In genomic region chr22:31083923-31084810, GRCh38 we compare ENCODE assay signal across 8 cellular contexts. TPM values are rescaled to one million over a fixed set of nuclear protein-coding genes. Genes with fewer than 3 reads are reported as not detected.
DNase-seq lines count a peak whose midpoint lies in the region; ATAC-seq and TF ChIP-seq lines count a peak whose summit lies in the region.

No MANE protein-coding gene starts in this region.

- peak; percentile 38 for DNase-seq in activated naive CD4-positive, alpha-beta T cell treated with anti-CD3 and anti-CD28 coated beads, Interleukin-2, amount 10 ng/mL, durations not matched to agents 7 days and 5 days
- DNase-seq in activated naive CD4-positive, alpha-beta T cell treated with Interleukin-2 at 50 U/mL for 16 hours, result no peak
- DNase-seq in T-helper 17 cell, result no peak
- DNase-seq in fibroblast of mammary gland (ENCODE audit: low read depth), result no peak
- peak in 1 of 2 donors; percentile 53 for DNase-seq in psoas muscle
- no peak for DNase-seq in NK-92 treated with Interleukin-12 subunit alpha and Interleukin-12 subunit beta, amount 100 ng/mL, for 24 hours (lab: John Stamatoyannopoulos, UW)
- DNase-seq in Kasumi-1 (lab: John Stamatoyannopoulos, UW), result no peak

- ATAC-seq in T-helper 17 cell (peak; percentile 0), psoas muscle (peak in 3 of 4 donors; percentile 2 to 16 (median 4)), GM18498 (IDR thresholded peaks at IDR 0.05; ENCODE audit: unreplicated experiment) (no peak)

- H3K36me3 ChIP-seq in psoas muscle (ENCODE audit: insufficient read depth in 1 of 2, low read depth in 1 of 2), result peaks cover 0 to 15% of the 10 kb centered on the region in 2 donors

- H3K27ac ChIP-seq in psoas muscle, result peak overlapping the region; percentile 94

- TF ChIP-seq CTCF in fibroblast of mammary gland (conservative IDR thresholded peaks at IDR 0.05; ENCODE audit: control insufficient read depth, insufficient read depth, low read depth, low read length) (no peak), psoas muscle (IDR thresholded peaks at IDR 0.05) (no peak)

- peak overlapping the region; percentile 71 for H3K27ac Mint-ChIP-seq in activated naive CD4-positive, alpha-beta T cell treated with anti-CD3 and anti-CD28 coated beads, Interleukin-2, amount 10 ng/mL, durations not matched to agents 7 days and 5 days
- H3K27ac Mint-ChIP-seq in T-helper 17 cell, result no peak overlapping the region

- WGBS in psoas muscle, 3 donors, result 13 to 24% (median 14%) methylated on average over 18 of the region's 18 CpGs

- peaks cover 10% of the 10 kb centered on the region for H3K36me3 Mint-ChIP-seq in activated naive CD4-positive, alpha-beta T cell treated with anti-CD3 and anti-CD28 coated beads, Interleukin-2, amount 10 ng/mL, durations not matched to agents 7 days and 5 days
- H3K36me3 Mint-ChIP-seq in T-helper 17 cell (ENCODE audit: low read depth), result no peaks in the 10 kb centered on the region

- peaks cover 44% of the 10 kb centered on the region for H3K4me1 Mint-ChIP-seq in activated naive CD4-positive, alpha-beta T cell treated with anti-CD3 and anti-CD28 coated beads, Interleukin-2, amount 10 ng/mL, durations not matched to agents 7 days and 5 days
- peaks cover 33% of the 10 kb centered on the region for H3K4me1 Mint-ChIP-seq in T-helper 17 cell

- H3K27me3 ChIP-seq in psoas muscle (ENCODE audit: insufficient read depth in 3 of 3, low read length in 2 of 3), result no peaks in the 10 kb centered on the region

- H3K9me3 Mint-ChIP-seq in activated naive CD4-positive, alpha-beta T cell treated with anti-CD3 and anti-CD28 coated beads, Interleukin-2, amount 10 ng/mL, durations not matched to agents 7 days and 5 days, result no peaks in the 10 kb centered on the region

- H3K4me1 ChIP-seq in psoas muscle, result peaks cover 30% of the 10 kb centered on the region

- H3K27me3 Mint-ChIP-seq in activated naive CD4-positive, alpha-beta T cell treated with anti-CD3 and anti-CD28 coated beads, Interleukin-2, amount 10 ng/mL, durations not matched to agents 7 days and 5 days, result peaks cover 9% of the 10 kb centered on the region
- H3K27me3 Mint-ChIP-seq in T-helper 17 cell, result no peaks in the 10 kb centered on the region

- CTCF ChIA-PET in activated naive CD4-positive, alpha-beta T cell treated with anti-CD3 and anti-CD28 coated beads, Interleukin-2, amount 10 ng/mL, durations not matched to agents 7 days and 5 days (lab: Charles Lee), result interaction anchor here (0.8 to 3.7 kb wide), 13 partner anchors 9 to 322 kb away, joined by 3 to 22 read pairs (median 6); partner anchors contain the start of genes MORC2 and SELENOM

- no peaks in the 10 kb centered on the region for H3K9me3 ChIP-seq in T-helper 17 cell (ENCODE audit: control insufficient read depth, low read length, poor library complexity, severe bottlenecking)
- no peaks in the 10 kb centered on the region for H3K9me3 ChIP-seq in psoas muscle

- intact Hi-C loops in psoas muscle (cut with DNase I), result loop anchor here (2.0 to 10.0 kb wide), 5 partner anchors 39 to 151 kb away; partner anchors contain the start of genes MORC2 (in 2 of the 2) and TUG1 (in 2 of the 2)

- peak overlapping the region; percentile 92 for H3K4me3 ChIP-seq in fibroblast of mammary gland (ENCODE audit: control insufficient read depth, low read depth, low read length)
- peak overlapping the region; percentile 89 for H3K4me3 ChIP-seq in psoas muscle

- peak overlapping the region; percentile 84 for H3K4me3 Mint-ChIP-seq in activated naive CD4-positive, alpha-beta T cell treated with anti-CD3 and anti-CD28 coated beads, Interleukin-2, amount 10 ng/mL, durations not matched to agents 7 days and 5 days
- H3K4me3 Mint-ChIP-seq in T-helper 17 cell, result peak overlapping the region; percentile 85

RNA-seq across cellular contexts. Expression of gene SMTN, which starts 3.0 kb away (rescaled TPM):
- total RNA-seq in T-helper 17 cell (1 to 10 TPM; 1.8 to 4.9 TPM), psoas muscle (10 to 100 TPM; 33.6 to 79.3 (median 66.5) TPM)
- polyA plus RNA-seq in psoas muscle, result 10 to 100 TPM; 23.0 to 43.4 (median 36.5) TPM

RNA-seq across cellular contexts. Expression of gene SELENOM, which starts 23.2 kb away (rescaled TPM):
- 10 to 100 TPM; 33.2 to 54.8 TPM for total RNA-seq in T-helper 17 cell
- total RNA-seq in psoas muscle, result 10 to 100 TPM; 45.4 to 68.2 (median 52.3) TPM
- polyA plus RNA-seq in psoas muscle, result 10 to 100 TPM; 23.6 to 64.3 (median 44.0) TPM

RNA-seq across cellular contexts. Expression of gene INPP5J, which starts 38.6 kb away (rescaled TPM):
- under 1 TPM in 1 of 2 donors, not detected in 1; 0.25 TPM for total RNA-seq in T-helper 17 cell
- total RNA-seq in psoas muscle, result 1 to 10 TPM; 1.3 to 4.4 (median 2.5) TPM
- polyA plus RNA-seq in psoas muscle, result under 1 TPM; 0.14 to 0.65 (median 0.36) TPM

RNA-seq across cellular contexts. Expression of gene PLA2G3, which starts 56.1 kb away (rescaled TPM):
- total RNA-seq in T-helper 17 cell (not detected), psoas muscle (not detected)
- not detected for polyA plus RNA-seq in psoas muscle

Comparison
In these comparisons a context has a peak if more than half of its experiments do, and no peak if none do; other contexts are left out.
1. RNA of gene SMTN, which starts 3.0 kb away (total RNA-seq): 33.6 to 79.3 TPM in psoas muscle; 1.8 to 4.9 TPM in T-helper 17 cell; every median in the first group is over 4 times any median in the second.